In the genomic region with DNA sequence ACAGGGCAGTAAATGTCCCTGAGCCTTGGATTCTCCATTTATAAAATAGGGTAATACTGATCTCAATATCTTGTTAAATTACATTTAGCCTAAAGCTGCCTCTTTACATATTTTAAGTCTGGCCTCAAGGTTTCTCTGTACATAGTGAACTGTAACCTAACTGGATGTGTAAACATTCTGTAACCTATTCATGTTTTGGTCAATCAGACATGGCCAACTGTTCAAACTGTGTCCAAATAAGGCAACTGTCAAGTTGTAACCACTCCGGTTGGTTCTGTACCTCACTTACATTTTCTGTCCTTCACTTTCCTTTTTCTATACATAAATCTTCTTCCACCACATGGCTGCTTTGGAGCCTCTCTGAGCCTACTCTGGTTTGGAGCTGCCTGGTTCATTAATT, we compare ENCODE assay signal across 25 cellular contexts.
"Had no signal": no experiment of that assay in that cellular context is flagged by ENCODE, and none has a peak within 500 bp of the region (broad histone marks: within the 10 kb centered on the region; RNA-seq: fewer than 3 reads in every experiment).

No MANE protein-coding gene starts in this region.

- H3K4me1 Mint-ChIP-seq: neural progenitor cell had no signal

- H3K27me3 Mint-ChIP-seq: memory B cell had no signal

- H3K4me3 ChIP-seq: coronary artery, left ventricle myocardium inferior, lower lobe of right lung, neural progenitor cell, ovary, right atrium auricular region, suprapubic skin, tibial artery, upper lobe of left lung, uterus had no signal

- H2AFZ ChIP-seq: neural progenitor cell had no signal

- H3K36me3 Mint-ChIP-seq: neural progenitor cell had no signal

- H3K27me3 ChIP-seq: neural progenitor cell, ovary, right atrium auricular region, suprapubic skin, tibial artery, upper lobe of left lung, uterus had no signal

- H3K4me2 ChIP-seq: neural progenitor cell had no signal

- H3K36me3 ChIP-seq: left ventricle myocardium inferior, lower lobe of right lung, neural progenitor cell, ovary, right atrium auricular region, suprapubic skin, tibial artery, upper lobe of left lung, uterus had no signal

- H3K27ac Mint-ChIP-seq: endodermal cell; memory B cell; natural killer cell treated with Interleukin-12 subunit alpha and Interleukin-12 subunit beta and Interleukin-15 and Interleukin-18, amount 100 ng/mL, for 72 hours; neural progenitor cell had no signal

- H3K4me1 ChIP-seq: left ventricle myocardium inferior, lower lobe of right lung, neural progenitor cell, right atrium auricular region, suprapubic skin, tibial artery, upper lobe of left lung, uterus had no signal

- H3K4me3 Mint-ChIP-seq: endodermal cell; memory B cell; natural killer cell treated with Interleukin-12 subunit alpha and Interleukin-12 subunit beta and Interleukin-15 and Interleukin-18, amount 100 ng/mL, for 72 hours; neural progenitor cell had no signal

- H3K27ac ChIP-seq: coronary artery, left ventricle myocardium inferior, lower lobe of right lung, neural progenitor cell, ovary, right atrium auricular region, suprapubic skin, tibial artery, upper lobe of left lung, uterus had no signal

- H3K9me3 ChIP-seq: left ventricle myocardium inferior, lower lobe of right lung, ovary, right atrium auricular region, suprapubic skin, tibial artery, upper lobe of left lung, uterus had no signal

- H3K9me3 Mint-ChIP-seq: endodermal cell had no signal

- FAIRE-seq: endothelial cell of umbilical vein, small intestine had no signal

- ATAC-seq: lower lobe of right lung; natural killer cell treated with Interleukin-12 subunit alpha and Interleukin-12 subunit beta and Interleukin-15 and Interleukin-18, amount 100 ng/mL, for 72 hours had no signal

- H3K9ac ChIP-seq: neural progenitor cell had no signal

- DNase-seq: effector CD4-positive, alpha-beta T cell; endodermal cell; erythroblast; foreskin melanocyte; head of caudate nucleus; hippocampal formation; islet precursor cell; left ventricle myocardium inferior; lower lobe of right lung; midbrain; nucleus accumbens; ovary; small intestine; stimulated activated CD4-positive, alpha-beta T cell treated with anti-CD3 and anti-CD28 coated beads, Interleukin-2, amount 100 ng/mL, for 48 hours; stimulated activated naive CD4-positive, alpha-beta T cell treated with Interleukin-2 at 50 U/mL for 16 hours; tibial artery; upper lobe of left lung; uterus had no signal
